ENCODE assay signal across 1 cellular context in the genomic region with DNA sequence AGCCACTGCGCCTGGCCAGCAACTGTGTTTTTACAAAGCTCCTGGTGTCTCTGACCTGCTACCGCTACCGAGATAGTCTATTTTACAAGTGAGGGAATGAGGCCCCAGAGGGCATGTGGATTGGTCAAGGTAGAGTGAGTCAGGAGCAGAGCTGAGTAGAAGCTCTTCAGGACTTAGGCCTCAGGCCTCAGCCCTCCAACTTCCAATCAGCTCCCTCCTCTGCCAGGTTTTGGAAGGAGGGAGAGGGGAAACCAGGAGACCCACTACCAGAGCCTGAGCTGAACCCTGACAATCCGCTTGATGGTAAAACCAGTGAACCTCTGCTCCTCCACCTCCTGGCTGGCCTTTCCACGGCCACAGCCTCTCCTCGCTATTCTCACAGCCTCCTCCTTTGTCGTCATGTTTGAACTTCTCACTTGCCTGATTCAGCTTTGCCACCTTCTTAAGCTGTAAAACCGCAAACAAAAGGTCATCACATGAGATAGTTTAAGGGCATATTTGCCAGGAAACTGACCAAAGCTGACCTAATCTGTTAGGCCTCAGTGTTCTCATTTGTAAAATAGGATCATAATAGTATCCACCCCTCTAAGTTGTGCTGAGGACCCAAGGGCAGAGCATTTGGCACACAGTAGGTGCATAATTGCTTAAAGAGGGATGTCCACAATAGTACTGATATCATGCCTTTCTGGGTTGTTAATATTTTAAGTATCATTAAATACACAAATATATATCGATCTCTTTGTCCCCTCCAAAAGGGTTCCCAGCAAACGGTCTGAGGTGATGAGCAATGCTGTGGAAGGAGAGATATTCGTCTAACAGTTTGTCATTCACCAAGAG.
TF ChIP-seq lines count a peak whose summit lies in the region.

No MANE protein-coding gene starts in this region.

TF ChIP-seq in GM23338, 12 proteins besides CTCF, POLR2A, EP300 and RAD21 (continued from another document):
- TF ChIP-seq POLR2AphosphoS5 (IDR thresholded peaks at IDR 0.05; ENCODE audit: low read depth): no peak
- no peak for TF ChIP-seq CREB1 (CRISPR knock-in tag; IDR thresholded peaks at IDR 0.05; ENCODE audit: low read depth)
- TF ChIP-seq EZH2phosphoT487 (IDR thresholded peaks at IDR 0.05; ENCODE audit: unreplicated experiment): no peak
- TF ChIP-seq STAT1 (IDR thresholded peaks at IDR 0.05; ENCODE audit: unreplicated experiment): no peak
- TF ChIP-seq, protein P1, sequence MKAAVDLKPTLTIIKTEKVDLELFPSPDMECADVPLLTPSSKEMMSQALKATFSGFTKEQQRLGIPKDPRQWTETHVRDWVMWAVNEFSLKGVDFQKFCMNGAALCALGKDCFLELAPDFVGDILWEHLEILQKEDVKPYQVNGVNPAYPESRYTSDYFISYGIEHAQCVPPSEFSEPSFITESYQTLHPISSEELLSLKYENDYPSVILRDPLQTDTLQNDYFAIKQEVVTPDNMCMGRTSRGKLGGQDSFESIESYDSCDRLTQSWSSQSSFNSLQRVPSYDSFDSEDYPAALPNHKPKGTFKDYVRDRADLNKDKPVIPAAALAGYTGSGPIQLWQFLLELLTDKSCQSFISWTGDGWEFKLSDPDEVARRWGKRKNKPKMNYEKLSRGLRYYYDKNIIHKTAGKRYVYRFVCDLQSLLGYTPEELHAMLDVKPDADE (IDR thresholded peaks at IDR 0.05): no peak
- no peak for TF ChIP-seq ZNF114 (CRISPR knock-in tag; IDR thresholded peaks at IDR 0.05)
- no peak for TF ChIP-seq ZNF331 (CRISPR knock-in tag; IDR thresholded peaks at IDR 0.05; ENCODE audit: low read depth)
- TF ChIP-seq JUNB (IDR thresholded peaks at IDR 0.05; ENCODE audit: unreplicated experiment): no peak
- TF ChIP-seq, protein P2, sequence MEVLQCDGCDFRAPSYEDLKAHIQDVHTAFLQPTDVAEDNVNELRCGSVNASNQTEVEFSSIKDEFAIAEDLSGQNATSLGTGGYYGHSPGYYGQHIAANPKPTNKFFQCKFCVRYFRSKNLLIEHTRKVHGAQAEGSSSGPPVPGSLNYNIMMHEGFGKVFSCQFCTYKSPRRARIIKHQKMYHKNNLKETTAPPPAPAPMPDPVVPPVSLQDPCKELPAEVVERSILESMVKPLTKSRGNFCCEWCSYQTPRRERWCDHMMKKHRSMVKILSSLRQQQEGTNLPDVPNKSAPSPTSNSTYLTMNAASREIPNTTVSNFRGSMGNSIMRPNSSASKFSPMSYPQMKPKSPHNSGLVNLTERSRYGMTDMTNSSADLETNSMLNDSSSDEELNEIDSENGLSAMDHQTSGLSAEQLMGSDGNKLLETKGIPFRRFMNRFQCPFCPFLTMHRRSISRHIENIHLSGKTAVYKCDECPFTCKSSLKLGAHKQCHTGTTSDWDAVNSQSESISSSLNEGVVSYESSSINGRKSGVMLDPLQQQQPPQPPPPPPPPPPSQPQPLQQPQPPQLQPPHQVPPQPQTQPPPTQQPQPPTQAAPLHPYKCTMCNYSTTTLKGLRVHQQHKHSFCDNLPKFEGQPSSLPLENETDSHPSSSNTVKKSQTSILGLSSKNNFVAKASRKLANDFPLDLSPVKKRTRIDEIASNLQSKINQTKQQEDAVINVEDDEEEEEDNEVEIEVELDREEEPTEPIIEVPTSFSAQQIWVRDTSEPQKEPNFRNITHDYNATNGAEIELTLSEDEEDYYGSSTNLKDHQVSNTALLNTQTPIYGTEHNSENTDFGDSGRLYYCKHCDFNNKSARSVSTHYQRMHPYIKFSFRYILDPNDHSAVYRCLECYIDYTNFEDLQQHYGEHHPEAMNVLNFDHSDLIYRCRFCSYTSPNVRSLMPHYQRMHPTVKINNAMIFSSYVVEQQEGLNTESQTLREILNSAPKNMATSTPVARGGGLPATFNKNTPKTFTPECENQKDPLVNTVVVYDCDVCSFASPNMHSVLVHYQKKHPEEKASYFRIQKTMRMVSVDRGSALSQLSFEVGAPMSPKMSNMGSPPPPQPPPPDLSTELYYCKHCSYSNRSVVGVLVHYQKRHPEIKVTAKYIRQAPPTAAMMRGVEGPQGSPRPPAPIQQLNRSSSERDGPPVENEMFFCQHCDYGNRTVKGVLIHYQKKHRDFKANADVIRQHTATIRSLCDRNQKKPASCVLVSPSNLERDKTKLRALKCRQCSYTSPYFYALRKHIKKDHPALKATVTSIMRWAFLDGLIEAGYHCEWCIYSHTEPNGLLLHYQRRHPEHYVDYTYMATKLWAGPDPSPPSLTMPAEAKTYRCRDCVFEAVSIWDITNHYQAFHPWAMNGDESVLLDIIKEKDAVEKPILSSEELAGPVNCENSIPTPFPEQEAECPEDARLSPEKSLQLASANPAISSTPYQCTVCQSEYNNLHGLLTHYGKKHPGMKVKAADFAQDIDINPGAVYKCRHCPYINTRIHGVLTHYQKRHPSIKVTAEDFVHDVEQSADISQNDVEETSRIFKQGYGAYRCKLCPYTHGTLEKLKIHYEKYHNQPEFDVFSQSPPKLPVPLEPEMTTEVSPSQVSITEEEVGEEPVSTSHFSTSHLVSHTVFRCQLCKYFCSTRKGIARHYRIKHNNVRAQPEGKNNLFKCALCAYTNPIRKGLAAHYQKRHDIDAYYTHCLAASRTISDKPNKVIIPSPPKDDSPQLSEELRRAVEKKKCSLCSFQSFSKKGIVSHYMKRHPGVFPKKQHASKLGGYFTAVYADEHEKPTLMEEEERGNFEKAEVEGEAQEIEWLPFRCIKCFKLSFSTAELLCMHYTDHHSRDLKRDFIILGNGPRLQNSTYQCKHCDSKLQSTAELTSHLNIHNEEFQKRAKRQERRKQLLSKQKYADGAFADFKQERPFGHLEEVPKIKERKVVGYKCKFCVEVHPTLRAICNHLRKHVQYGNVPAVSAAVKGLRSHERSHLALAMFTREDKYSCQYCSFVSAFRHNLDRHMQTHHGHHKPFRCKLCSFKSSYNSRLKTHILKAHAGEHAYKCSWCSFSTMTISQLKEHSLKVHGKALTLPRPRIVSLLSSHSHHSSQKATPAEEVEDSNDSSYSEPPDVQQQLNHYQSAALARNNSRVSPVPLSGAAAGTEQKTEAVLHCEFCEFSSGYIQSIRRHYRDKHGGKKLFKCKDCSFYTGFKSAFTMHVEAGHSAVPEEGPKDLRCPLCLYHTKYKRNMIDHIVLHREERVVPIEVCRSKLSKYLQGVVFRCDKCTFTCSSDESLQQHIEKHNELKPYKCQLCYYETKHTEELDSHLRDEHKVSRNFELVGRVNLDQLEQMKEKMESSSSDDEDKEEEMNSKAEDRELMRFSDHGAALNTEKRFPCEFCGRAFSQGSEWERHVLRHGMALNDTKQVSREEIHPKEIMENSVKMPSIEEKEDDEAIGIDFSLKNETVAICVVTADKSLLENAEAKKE (CRISPR knock-in tag; IDR thresholded peaks at IDR 0.05): no peak
